Comparison of ENCODE assay signal across 25 cellular contexts in the genomic region with DNA sequence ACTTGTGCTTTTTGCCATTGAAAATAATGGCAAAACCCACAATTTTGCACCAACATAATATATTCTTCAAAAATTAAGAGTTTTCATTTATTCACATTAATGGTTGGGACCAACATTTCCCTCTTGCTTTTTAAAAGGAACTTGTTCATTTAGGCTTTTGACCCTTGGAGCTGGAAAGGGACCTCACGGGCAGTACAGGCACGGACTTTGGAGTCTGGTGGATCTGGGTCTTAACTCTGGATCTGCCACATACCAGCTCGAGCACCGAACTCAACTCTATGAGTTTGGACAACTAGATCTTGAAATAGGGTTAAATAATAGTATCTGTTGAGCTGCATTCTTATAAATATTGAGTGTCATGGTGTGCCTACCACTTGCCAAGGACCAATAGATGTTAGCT.
"Had no signal": no experiment of that assay in that cellular context is flagged by ENCODE, and none has a peak within 500 bp of the region (broad histone marks: within the 10 kb centered on the region; RNA-seq: fewer than 3 reads in every experiment).

No MANE protein-coding gene starts in this region.

- DNase-seq: IMR-90, Karpas-422, KG1, MG63, NCI-H1092, NCI-H1105 treated with DMSO at 0.1 percent for 48 hours, NCI-H1417 treated with DMSO at 0.1 percent for 48 hours, NCI-H146, NCI-H1694 treated with DMSO at 0.1 percent for 48 hours, NCI-H1930, NCI-H2081, NCI-H2107, NCI-H2171, NCI-H226, NCI-H446, NCI-H510A, NCI-H524 treated with DMSO at 0.1 percent for 48 hours, NCI-H69, NCI-H774, PC-3, SHP77 treated with DMSO at 0.1 percent for 48 hours, SJCRH30 had no signal

- H3K4me3 ChIP-seq: MG63, SJCRH30 had no signal

- H3K27me3 ChIP-seq: MG63, SJCRH30 had no signal

- ATAC-seq: Panc1, PC-3, Right ventricle myocardium inferior, SK-N-SH treated with all-trans-retinoic acid at 6 μM for 48 hours had no signal

- H3K9me3 ChIP-seq: MG63, SJCRH30 had no signal

- H3K27ac ChIP-seq: SJCRH30 had no signal
